17 cellular contexts compared by ENCODE assay signal in the genomic region with DNA sequence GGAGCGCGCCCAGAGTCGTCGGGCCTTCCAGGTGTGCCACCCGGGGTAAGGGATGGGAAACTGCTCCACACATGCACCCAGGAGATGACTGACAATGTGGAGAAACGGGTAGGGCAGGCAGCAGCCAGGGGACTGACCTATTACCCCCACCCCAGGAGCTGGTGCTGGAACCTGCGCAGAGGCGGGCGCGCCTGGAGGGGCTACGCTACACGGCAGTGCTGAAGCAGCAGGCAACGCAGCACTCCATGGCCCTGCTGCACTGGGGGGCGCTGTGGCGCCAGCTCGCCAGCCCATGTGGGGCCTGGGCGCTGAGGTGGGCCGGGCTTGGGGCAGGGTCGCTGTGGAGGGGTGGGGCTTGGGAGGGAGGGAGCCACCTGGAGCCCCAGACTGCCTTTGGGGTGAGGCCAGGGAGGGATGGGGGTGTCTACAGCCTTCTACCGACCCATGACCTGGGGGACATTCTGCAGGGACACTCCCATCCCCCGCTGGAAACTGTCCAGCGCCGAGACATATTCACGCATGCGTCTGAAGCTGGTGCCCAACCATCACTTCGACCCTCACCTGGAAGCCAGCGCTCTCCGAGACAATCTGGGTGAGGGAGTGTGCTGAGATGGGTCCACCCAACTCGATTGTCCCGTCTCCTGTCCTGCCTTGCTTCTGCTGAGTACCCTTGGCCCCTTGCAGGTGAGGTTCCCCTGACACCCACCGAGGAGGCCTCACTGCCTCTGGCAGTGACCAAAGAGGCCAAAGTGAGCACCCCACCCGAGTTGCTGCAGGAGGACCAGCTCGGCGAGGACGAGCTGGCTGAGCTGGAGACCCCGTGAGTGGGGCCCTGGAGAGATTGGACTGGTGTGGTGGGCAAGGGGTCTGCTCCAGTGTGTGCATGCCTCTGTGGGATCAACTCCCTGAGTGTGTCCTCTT. TPM values are rescaled to one million over a fixed set of nuclear protein-coding genes. Genes with fewer than 3 reads are reported as not detected.
DNase-seq lines count a peak whose midpoint lies in the region; ATAC-seq and TF ChIP-seq lines count a peak whose summit lies in the region.
"Had no signal": no experiment of that assay in that cellular context is flagged by ENCODE, and none has a peak within 500 bp of the region (broad histone marks: within the 10 kb centered on the region; RNA-seq: fewer than 3 reads in every experiment).

No MANE protein-coding gene starts in this region.

- WGBS in right lobe of liver (ENCODE audit: insufficient coverage, low coverage, low lambda C conversion rate, missing lambda C conversion rate): 89% methylated on average over 6 of the region's 36 CpGs

- no peaks in the 10 kb centered on the region; the same call in 1 of the 2 replicates for H3F3A ChIP-seq in DOHH2 (ENCODE audit: control insufficient read depth, insufficient read depth)

- H3K4me3 ChIP-seq in DOHH2 (ENCODE audit: low read length): no peak overlapping the region
- H3K4me3 ChIP-seq in right lobe of liver: no peak overlapping the region
- H3K4me3 ChIP-seq: lung, SK-N-MC, uterus had no signal

- CTCF ChIA-PET in WTC11 (lab: Charles Lee): interaction anchor here (0.6 to 1.6 kb wide), 22 partner anchors 9 to 418 kb away, joined by 3 to 9 read pairs (median 4); a partner anchor contains a TSS

- H3K9me2 ChIP-seq in DOHH2 (replicated peaks; ENCODE audit: control insufficient read depth, low read length): no peaks in the 10 kb centered on the region

- H3K27ac ChIP-seq in DOHH2 (ENCODE audit: low read depth, low read length) (no peak overlapping the region), right lobe of liver (no peak overlapping the region)
- H3K27ac ChIP-seq: SK-N-MC, uterus had no signal

- intact Hi-C loops in right lobe of liver (cut with DNase I): no loop called here

- no peak overlapping the region for H3K4me3 Mint-ChIP-seq in WTC11
- H3K4me3 Mint-ChIP-seq: activated CD8-positive, alpha-beta T cell treated with anti-CD3 and anti-CD28 coated beads for 36 hours; activated T-helper 17 cell treated with anti-CD3 and anti-CD28 coated beads, Interleukin-2, amount 50 U/mL, for 72 hours had no signal

- ATAC-seq in WTC11 (peak; percentile 85), right lobe of liver (no peak), GM21786 (IDR thresholded peaks at IDR 0.05; ENCODE audit: unreplicated experiment) (no peak), GM18511 (IDR thresholded peaks at IDR 0.05; ENCODE audit: unreplicated experiment) (no peak), HG02763 (IDR thresholded peaks at IDR 0.05; ENCODE audit: unreplicated experiment) (no peak)
- ATAC-seq: activated CD8-positive, alpha-beta T cell treated with anti-CD3 and anti-CD28 coated beads for 36 hours; activated T-helper 17 cell treated with anti-CD3 and anti-CD28 coated beads, Interleukin-2, amount 50 U/mL, for 72 hours had no signal

- H3K27me3 ChIP-seq in DOHH2 (ENCODE audit: control insufficient read depth, low read length) (no peaks in the 10 kb centered on the region), right lobe of liver (no peaks in the 10 kb centered on the region)
- H3K27me3 ChIP-seq: uterus had no signal

- no peaks in the 10 kb centered on the region for H4K20me1 ChIP-seq in DOHH2 (ENCODE audit: control insufficient read depth, insufficient read depth, low read depth, low read length)

- H3K9me3 ChIP-seq in DOHH2 (ENCODE audit: control insufficient read depth, insufficient read depth, low read length) (no peaks in the 10 kb centered on the region), right lobe of liver (no peaks in the 10 kb centered on the region)
- H3K9me3 ChIP-seq: uterus had no signal

- H3K27ac Mint-ChIP-seq in WTC11: no peak overlapping the region
- H3K27ac Mint-ChIP-seq: activated CD8-positive, alpha-beta T cell treated with anti-CD3 and anti-CD28 coated beads for 36 hours; activated T-helper 17 cell treated with anti-CD3 and anti-CD28 coated beads, Interleukin-2, amount 50 U/mL, for 72 hours had no signal

- H3K79me2 ChIP-seq in DOHH2 (ENCODE audit: control insufficient read depth, low read length): no peaks in the 10 kb centered on the region

- H3K4me2 ChIP-seq in DOHH2 (ENCODE audit: low read length): no peak overlapping the region

- TF ChIP-seq CTCF in DOHH2 (IDR thresholded peaks at IDR 0.05; ENCODE audit: low read depth, low read length, poor library complexity, severe bottlenecking) (peak; percentile 40), WTC11 (IDR thresholded peaks at IDR 0.05) (peak; percentile 25; the same call in 1 of the 2 replicates), right lobe of liver (IDR thresholded peaks at IDR 0.05) (no peak)

- peaks cover 24% of the 10 kb centered on the region; the same call in 1 of the 2 replicates for H3K36me3 Mint-ChIP-seq in WTC11

- H3K4me1 ChIP-seq in DOHH2 (ENCODE audit: control insufficient read depth, low read length) (no peaks in the 10 kb centered on the region), right lobe of liver (peaks cover 0 to 4% (median 0%) of the 10 kb centered on the region in 4 donors)
- H3K4me1 ChIP-seq: uterus had no signal

- H3K9me3 Mint-ChIP-seq in WTC11: no peaks in the 10 kb centered on the region
- H3K9me3 Mint-ChIP-seq: activated CD8-positive, alpha-beta T cell treated with anti-CD3 and anti-CD28 coated beads for 36 hours; activated T-helper 17 cell treated with anti-CD3 and anti-CD28 coated beads, Interleukin-2, amount 50 U/mL, for 72 hours had no signal

- H3K4me1 Mint-ChIP-seq in WTC11: peaks cover 3% of the 10 kb centered on the region
- H3K4me1 Mint-ChIP-seq: activated T-helper 17 cell treated with anti-CD3 and anti-CD28 coated beads, Interleukin-2, amount 50 U/mL, for 72 hours had no signal

- H3K36me3 ChIP-seq in DOHH2 (ENCODE audit: control insufficient read depth, low read length): peaks cover 57% of the 10 kb centered on the region
- peaks cover 0 to 14% (median 2%) of the 10 kb centered on the region in 4 donors for H3K36me3 ChIP-seq in right lobe of liver
- H3K36me3 ChIP-seq: uterus had no signal

- POLR2A ChIA-PET in WTC11 (lab: Charles Lee): interaction anchor here (0.6 kb wide), 1 partner anchor 73 kb away, joined by 3 read pairs; no protein-coding TSS in a partner anchor

- DNase-seq in 8988T (peak; percentile 77), WTC11 (ENCODE audit: low spot score) (peak; percentile 85), right lobe of liver (peak in 2 of 3 donors; percentile 22 to 47), NCI-H1048 (lab: John Stamatoyannopoulos, UW) (no peak)
- DNase-seq: activated CD8-positive, alpha-beta T cell treated with anti-CD3 and anti-CD28 coated beads for 36 hours; DMS53; NCI-H187 treated with DMSO at 0.1 percent for 48 hours; NCI-H510A treated with DMSO at 0.1 percent for 48 hours; stimulated activated naive CD4-positive, alpha-beta T cell treated with Interleukin-2 at 50 U/mL for 16 hours had no signal

- no peak for TF ChIP-seq POLR2A in right lobe of liver (IDR thresholded peaks at IDR 0.05)

- H3K27me3 Mint-ChIP-seq in WTC11 (ENCODE audit: low read depth): no peaks in the 10 kb centered on the region
- H3K27me3 Mint-ChIP-seq: activated CD8-positive, alpha-beta T cell treated with anti-CD3 and anti-CD28 coated beads for 36 hours; activated T-helper 17 cell treated with anti-CD3 and anti-CD28 coated beads, Interleukin-2, amount 50 U/mL, for 72 hours had no signal

TF ChIP-seq in WTC11, 78 proteins besides CTCF, POLR2A, EP300 and RAD21:
- TF ChIP-seq, protein P1, sequence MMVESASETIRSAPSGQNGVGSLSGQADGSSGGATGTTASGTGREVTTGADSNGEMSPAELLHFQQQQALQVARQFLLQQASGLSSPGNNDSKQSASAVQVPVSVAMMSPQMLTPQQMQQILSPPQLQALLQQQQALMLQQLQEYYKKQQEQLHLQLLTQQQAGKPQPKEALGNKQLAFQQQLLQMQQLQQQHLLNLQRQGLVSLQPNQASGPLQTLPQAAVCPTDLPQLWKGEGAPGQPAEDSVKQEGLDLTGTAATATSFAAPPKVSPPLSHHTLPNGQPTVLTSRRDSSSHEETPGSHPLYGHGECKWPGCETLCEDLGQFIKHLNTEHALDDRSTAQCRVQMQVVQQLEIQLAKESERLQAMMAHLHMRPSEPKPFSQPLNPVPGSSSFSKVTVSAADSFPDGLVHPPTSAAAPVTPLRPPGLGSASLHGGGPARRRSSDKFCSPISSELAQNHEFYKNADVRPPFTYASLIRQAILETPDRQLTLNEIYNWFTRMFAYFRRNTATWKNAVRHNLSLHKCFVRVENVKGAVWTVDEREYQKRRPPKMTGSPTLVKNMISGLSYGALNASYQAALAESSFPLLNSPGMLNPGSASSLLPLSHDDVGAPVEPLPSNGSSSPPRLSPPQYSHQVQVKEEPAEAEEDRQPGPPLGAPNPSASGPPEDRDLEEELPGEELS (CRISPR knock-in tag; IDR thresholded peaks at IDR 0.05): no peak
- TF ChIP-seq, protein P2, sequence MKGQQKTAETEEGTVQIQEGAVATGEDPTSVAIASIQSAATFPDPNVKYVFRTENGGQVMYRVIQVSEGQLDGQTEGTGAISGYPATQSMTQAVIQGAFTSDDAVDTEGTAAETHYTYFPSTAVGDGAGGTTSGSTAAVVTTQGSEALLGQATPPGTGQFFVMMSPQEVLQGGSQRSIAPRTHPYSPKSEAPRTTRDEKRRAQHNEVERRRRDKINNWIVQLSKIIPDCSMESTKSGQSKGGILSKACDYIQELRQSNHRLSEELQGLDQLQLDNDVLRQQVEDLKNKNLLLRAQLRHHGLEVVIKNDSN (CRISPR knock-in tag; IDR thresholded peaks at IDR 0.05): peak; percentile 23; the same call in 1 of the 2 replicates
- TF ChIP-seq TEAD1 (CRISPR knock-in tag; IDR thresholded peaks at IDR 0.05): 0 out of 2 replicates have a peak, but pooled peaks have one; percentile 27
- no peak for TF ChIP-seq ELF4 (CRISPR knock-in tag; IDR thresholded peaks at IDR 0.05; ENCODE audit: low read depth)
- no peak for TF ChIP-seq GTF2I (CRISPR knock-in tag; conservative IDR thresholded peaks at IDR 0.05)

RNA-seq across cellular contexts. Expression of a gene that starts 23.3 kb away (rescaled TPM):
- 64.0 to 80.0 TPM (median 64.3 TPM) in 3 replicates for total RNA-seq in WTC11 (2021)
- total RNA-seq in right lobe of liver: 10 to 100 TPM in 5 of 6 experiments, 1 to 10 TPM in 1; 8.9 to 11.7 (median 10.8) TPM

RNA-seq across cellular contexts. Expression of a gene that starts 26.2 kb away (rescaled TPM):
- total RNA-seq in WTC11 (2021) (50.3 to 59.1 TPM (median 55.9 TPM) in 3 replicates), right lobe of liver (10 to 100 TPM; 14.6 to 24.2 (median 17.0) TPM)

Comparison
In these comparisons a context has a peak if more than half of its experiments do, and no peak if none do; other contexts are left out.
1. CTCF ChIP-seq: peak in DOHH2 (single experiment) and WTC11 (single experiment); none in right lobe of liver (0 of 4).